Comparison of ENCODE assay signal across 1 cellular context in genomic region chr6:11931296-11932035, GRCh38.
A peak's percentile ranks its signal among the peaks of the same experiment; 100 is the strongest.
TF ChIP-seq lines count a peak whose summit lies in the region.

No MANE protein-coding gene starts in this region.

TF ChIP-seq in K562, 482 proteins besides CTCF, POLR2A, EP300 and RAD21 (continued from another document and continues in another):
- TF ChIP-seq MGA (IDR thresholded peaks at IDR 0.05) (peak; percentile 70), NCOA4 (IDR thresholded peaks at IDR 0.05; ENCODE audit: partially characterized antibody) (no peak), ZBTB1 (CRISPR knock-in tag; IDR thresholded peaks at IDR 0.05; ENCODE audit: borderline replicate concordance, low read depth) (no peak), ADNP (tag; IDR thresholded peaks at IDR 0.05) (peak; percentile 90), MBD1 (CRISPR knock-in tag; IDR thresholded peaks at IDR 0.05) (no peak), HES1 (IDR thresholded peaks at IDR 0.05; ENCODE audit: low read depth) (peak; percentile 52; the same call in 1 of the 2 replicates), SUPT5H (IDR thresholded peaks at IDR 0.05) (0 out of 2 replicates have a peak, but pooled peaks have one; percentile 44), HIVEP1 (CRISPR knock-in tag; IDR thresholded peaks at IDR 0.05) (no peak), SNAPC5 (CRISPR knock-in tag; IDR thresholded peaks at IDR 0.05) (no peak), ARNT (IDR thresholded peaks at IDR 0.05) (peak; percentile 73 to 81; a peak in 3 of 4 replicates), TAF1 (IDR thresholded peaks at IDR 0.05; ENCODE audit: control insufficient read depth, extremely low read depth, insufficient read depth, low read length, severe bottlenecking) (peak; percentile 40), ETV6 (IDR thresholded peaks at IDR 0.05; ENCODE audit: borderline replicate concordance in 1 of 2, low read depth in 2 of 2, low read length in 1 of 2) (peak in 1 of 2 experiments; percentile 91; a peak in 2 of 4 replicates), ETV6 (CRISPR knock-in tag; IDR thresholded peaks at IDR 0.05; ENCODE audit: borderline replicate concordance) (no peak), RFX5 (IDR thresholded peaks at IDR 0.05; ENCODE audit: low read depth, low read length) (no peak), SMAD2 (IDR thresholded peaks at IDR 0.05; ENCODE audit: low read depth, low read length) (no peak), MAZ (CRISPR knock-in tag; conservative IDR thresholded peaks at IDR 0.05 in 1 of 2, IDR thresholded peaks at IDR 0.05 in 1 of 2) (peak; percentile 60 to 87), AFF4 (CRISPR knock-in tag; IDR thresholded peaks at IDR 0.05) (peak; percentile 58; the same call in 1 of the 2 replicates), CHAMP1 (IDR thresholded peaks at IDR 0.05) (peak; percentile 98), ZNF140 (CRISPR knock-in tag; IDR thresholded peaks at IDR 0.05) (no peak), RAD51 (IDR thresholded peaks at IDR 0.05; ENCODE audit: borderline replicate concordance, low read depth) (peak; percentile 30; the same call in 1 of the 2 replicates), CC2D1A (IDR thresholded peaks at IDR 0.05) (peak; percentile 94), SRSF1 (IDR thresholded peaks at IDR 0.05; ENCODE audit: low read depth, low read length) (no peak)
